ENCODE assay signal across 1 cellular context in the genomic region with DNA sequence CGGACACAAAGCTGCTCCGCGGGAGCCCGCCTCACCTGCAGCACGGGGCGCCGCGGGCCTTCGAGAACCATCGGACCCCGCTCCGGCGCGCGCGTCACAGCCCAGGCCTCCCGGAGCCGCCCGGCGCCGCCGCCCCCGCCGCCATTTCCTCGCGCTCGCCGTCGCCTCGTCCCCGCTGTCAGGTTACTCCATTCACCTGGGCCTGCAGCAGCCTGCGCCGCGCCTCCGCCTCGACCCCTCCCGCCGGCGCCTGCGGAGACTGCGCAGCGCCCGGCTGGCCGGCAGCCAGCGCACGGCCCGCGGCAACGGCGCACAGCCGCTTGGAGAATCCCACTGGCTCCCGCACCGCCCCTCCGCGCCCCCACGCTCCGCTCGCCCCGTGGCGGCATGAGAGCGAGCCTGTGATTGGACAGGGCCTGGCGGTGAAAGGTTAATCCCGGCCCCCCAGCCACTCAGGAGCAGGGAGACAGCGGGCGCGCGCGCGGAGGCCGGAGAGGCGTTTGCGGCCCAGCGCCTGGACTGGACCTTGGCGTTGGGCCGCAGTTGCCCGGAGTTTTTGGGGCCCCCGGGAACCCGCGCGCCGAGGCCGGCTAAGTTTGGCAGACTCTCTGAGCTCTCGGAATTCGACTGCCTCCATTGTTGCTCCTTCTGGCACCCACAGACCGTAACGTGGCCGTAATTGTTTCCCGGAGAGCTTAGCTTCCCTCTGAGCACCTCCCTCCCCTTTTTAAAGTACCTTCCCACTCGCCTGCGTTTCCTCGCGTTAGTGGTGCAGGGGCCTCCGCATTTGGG.
TF ChIP-seq lines count a peak whose summit lies in the region.

A gene with protein sequence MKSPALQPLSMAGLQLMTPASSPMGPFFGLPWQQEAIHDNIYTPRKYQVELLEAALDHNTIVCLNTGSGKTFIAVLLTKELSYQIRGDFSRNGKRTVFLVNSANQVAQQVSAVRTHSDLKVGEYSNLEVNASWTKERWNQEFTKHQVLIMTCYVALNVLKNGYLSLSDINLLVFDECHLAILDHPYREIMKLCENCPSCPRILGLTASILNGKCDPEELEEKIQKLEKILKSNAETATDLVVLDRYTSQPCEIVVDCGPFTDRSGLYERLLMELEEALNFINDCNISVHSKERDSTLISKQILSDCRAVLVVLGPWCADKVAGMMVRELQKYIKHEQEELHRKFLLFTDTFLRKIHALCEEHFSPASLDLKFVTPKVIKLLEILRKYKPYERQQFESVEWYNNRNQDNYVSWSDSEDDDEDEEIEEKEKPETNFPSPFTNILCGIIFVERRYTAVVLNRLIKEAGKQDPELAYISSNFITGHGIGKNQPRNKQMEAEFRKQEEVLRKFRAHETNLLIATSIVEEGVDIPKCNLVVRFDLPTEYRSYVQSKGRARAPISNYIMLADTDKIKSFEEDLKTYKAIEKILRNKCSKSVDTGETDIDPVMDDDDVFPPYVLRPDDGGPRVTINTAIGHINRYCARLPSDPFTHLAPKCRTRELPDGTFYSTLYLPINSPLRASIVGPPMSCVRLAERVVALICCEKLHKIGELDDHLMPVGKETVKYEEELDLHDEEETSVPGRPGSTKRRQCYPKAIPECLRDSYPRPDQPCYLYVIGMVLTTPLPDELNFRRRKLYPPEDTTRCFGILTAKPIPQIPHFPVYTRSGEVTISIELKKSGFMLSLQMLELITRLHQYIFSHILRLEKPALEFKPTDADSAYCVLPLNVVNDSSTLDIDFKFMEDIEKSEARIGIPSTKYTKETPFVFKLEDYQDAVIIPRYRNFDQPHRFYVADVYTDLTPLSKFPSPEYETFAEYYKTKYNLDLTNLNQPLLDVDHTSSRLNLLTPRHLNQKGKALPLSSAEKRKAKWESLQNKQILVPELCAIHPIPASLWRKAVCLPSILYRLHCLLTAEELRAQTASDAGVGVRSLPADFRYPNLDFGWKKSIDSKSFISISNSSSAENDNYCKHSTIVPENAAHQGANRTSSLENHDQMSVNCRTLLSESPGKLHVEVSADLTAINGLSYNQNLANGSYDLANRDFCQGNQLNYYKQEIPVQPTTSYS (N-terminal part only) (minus strand): TSS at position 335 of the 792 bp plus-strand sequence. CDS start 24,071 bp downstream, outside the sequence.

TF ChIP-seq in K562, 482 proteins besides CTCF, POLR2A, EP300 and RAD21 (continued from another document and continues in another):
- TF ChIP-seq, protein P1, sequence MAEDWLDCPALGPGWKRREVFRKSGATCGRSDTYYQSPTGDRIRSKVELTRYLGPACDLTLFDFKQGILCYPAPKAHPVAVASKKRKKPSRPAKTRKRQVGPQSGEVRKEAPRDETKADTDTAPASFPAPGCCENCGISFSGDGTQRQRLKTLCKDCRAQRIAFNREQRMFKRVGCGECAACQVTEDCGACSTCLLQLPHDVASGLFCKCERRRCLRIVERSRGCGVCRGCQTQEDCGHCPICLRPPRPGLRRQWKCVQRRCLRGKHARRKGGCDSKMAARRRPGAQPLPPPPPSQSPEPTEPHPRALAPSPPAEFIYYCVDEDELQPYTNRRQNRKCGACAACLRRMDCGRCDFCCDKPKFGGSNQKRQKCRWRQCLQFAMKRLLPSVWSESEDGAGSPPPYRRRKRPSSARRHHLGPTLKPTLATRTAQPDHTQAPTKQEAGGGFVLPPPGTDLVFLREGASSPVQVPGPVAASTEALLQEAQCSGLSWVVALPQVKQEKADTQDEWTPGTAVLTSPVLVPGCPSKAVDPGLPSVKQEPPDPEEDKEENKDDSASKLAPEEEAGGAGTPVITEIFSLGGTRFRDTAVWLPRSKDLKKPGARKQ (CRISPR knock-in tag; IDR thresholded peaks at IDR 0.05), result no peak
- TF ChIP-seq PML (IDR thresholded peaks at IDR 0.05; ENCODE audit: low read length) (no peak), PRMT5 (CRISPR knock-in tag; IDR thresholded peaks at IDR 0.05) (no peak), MIER1 (IDR thresholded peaks at IDR 0.05; ENCODE audit: low read depth) (no peak), MTA2 (IDR thresholded peaks at IDR 0.05; ENCODE audit: low read depth) (no peak), MBD2 (IDR thresholded peaks at IDR 0.05; ENCODE audit: borderline replicate concordance, low read depth) (peak; percentile 86), ZNF766 (CRISPR knock-in tag; conservative IDR thresholded peaks at IDR 0.05) (no peak), ADNP (tag; IDR thresholded peaks at IDR 0.05) (no peak), ATF1 (CRISPR knock-in tag; IDR thresholded peaks at IDR 0.05) (no peak), ATF1 (tag; IDR thresholded peaks at IDR 0.05) (peak; percentile 68), BRCA1 (IDR thresholded peaks at IDR 0.05) (no peak), BRCA1 (CRISPR knock-in tag; IDR thresholded peaks at IDR 0.05) (no peak), XRCC5 (IDR thresholded peaks at IDR 0.05; ENCODE audit: low read depth, low read length) (no peak), POLR2H (tag; IDR thresholded peaks at IDR 0.05; ENCODE audit: low read depth) (0 out of 2 replicates have a peak, but pooled peaks have one; percentile 55), ZNF384 (IDR thresholded peaks at IDR 0.05; ENCODE audit: low read depth, low read length) (no peak), ETV5 (CRISPR knock-in tag; IDR thresholded peaks at IDR 0.05; ENCODE audit: low read depth) (no peak), HDAC2 (IDR thresholded peaks at IDR 0.05) (no peak), SUPT5H (IDR thresholded peaks at IDR 0.05) (peak; percentile 55), C11orf30 (IDR thresholded peaks at IDR 0.05; ENCODE audit: low read depth) (no peak), HNRNPK (IDR thresholded peaks at IDR 0.05; ENCODE audit: low read depth, low read length, poor library complexity, severe bottlenecking) (peak; percentile 100), STAT5A (IDR thresholded peaks at IDR 0.05; ENCODE audit: borderline replicate concordance, low read length) (no peak), TCF7 (IDR thresholded peaks at IDR 0.05; ENCODE audit: borderline replicate concordance) (no peak), MCM2 (IDR thresholded peaks at IDR 0.05; ENCODE audit: low read depth) (no peak), HIVEP1 (CRISPR knock-in tag; IDR thresholded peaks at IDR 0.05) (no peak), RBBP5 (IDR thresholded peaks at IDR 0.05; ENCODE audit: borderline replicate concordance, insufficient read depth, low read length, poor library complexity, severe bottlenecking) (peak; percentile 77), SP1 (CRISPR knock-in tag; IDR thresholded peaks at IDR 0.05) (no peak), LEF1 (IDR thresholded peaks at IDR 0.05) (no peak), HMG20B (CRISPR knock-in tag; IDR thresholded peaks at IDR 0.05) (no peak), ZKSCAN1 (IDR thresholded peaks at IDR 0.05; ENCODE audit: low read depth, low read length) (no peak), MAZ (CRISPR knock-in tag; conservative IDR thresholded peaks at IDR 0.05 in 1 of 2, IDR thresholded peaks at IDR 0.05 in 1 of 2) (peak; percentile 97 to 98)
- TF ChIP-seq, protein P2, sequence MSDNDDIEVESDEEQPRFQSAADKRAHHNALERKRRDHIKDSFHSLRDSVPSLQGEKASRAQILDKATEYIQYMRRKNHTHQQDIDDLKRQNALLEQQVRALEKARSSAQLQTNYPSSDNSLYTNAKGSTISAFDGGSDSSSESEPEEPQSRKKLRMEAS (CRISPR knock-in tag; IDR thresholded peaks at IDR 0.05), result no peak
- TF ChIP-seq, protein P3, sequence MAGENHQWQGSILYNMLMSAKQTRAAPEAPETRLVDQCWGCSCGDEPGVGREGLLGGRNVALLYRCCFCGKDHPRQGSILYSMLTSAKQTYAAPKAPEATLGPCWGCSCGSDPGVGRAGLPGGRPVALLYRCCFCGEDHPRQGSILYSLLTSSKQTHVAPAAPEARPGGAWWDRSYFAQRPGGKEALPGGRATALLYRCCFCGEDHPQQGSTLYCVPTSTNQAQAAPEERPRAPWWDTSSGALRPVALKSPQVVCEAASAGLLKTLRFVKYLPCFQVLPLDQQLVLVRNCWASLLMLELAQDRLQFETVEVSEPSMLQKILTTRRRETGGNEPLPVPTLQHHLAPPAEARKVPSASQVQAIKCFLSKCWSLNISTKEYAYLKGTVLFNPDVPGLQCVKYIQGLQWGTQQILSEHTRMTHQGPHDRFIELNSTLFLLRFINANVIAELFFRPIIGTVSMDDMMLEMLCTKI (IDR thresholded peaks at IDR 0.05; ENCODE audit: partially characterized antibody), result no peak
- TF ChIP-seq, protein P4, sequence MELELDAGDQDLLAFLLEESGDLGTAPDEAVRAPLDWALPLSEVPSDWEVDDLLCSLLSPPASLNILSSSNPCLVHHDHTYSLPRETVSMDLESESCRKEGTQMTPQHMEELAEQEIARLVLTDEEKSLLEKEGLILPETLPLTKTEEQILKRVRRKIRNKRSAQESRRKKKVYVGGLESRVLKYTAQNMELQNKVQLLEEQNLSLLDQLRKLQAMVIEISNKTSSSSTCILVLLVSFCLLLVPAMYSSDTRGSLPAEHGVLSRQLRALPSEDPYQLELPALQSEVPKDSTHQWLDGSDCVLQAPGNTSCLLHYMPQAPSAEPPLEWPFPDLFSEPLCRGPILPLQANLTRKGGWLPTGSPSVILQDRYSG (tag; conservative IDR thresholded peaks at IDR 0.05; ENCODE audit: low read depth), result no peak
- TF ChIP-seq, protein P5, sequence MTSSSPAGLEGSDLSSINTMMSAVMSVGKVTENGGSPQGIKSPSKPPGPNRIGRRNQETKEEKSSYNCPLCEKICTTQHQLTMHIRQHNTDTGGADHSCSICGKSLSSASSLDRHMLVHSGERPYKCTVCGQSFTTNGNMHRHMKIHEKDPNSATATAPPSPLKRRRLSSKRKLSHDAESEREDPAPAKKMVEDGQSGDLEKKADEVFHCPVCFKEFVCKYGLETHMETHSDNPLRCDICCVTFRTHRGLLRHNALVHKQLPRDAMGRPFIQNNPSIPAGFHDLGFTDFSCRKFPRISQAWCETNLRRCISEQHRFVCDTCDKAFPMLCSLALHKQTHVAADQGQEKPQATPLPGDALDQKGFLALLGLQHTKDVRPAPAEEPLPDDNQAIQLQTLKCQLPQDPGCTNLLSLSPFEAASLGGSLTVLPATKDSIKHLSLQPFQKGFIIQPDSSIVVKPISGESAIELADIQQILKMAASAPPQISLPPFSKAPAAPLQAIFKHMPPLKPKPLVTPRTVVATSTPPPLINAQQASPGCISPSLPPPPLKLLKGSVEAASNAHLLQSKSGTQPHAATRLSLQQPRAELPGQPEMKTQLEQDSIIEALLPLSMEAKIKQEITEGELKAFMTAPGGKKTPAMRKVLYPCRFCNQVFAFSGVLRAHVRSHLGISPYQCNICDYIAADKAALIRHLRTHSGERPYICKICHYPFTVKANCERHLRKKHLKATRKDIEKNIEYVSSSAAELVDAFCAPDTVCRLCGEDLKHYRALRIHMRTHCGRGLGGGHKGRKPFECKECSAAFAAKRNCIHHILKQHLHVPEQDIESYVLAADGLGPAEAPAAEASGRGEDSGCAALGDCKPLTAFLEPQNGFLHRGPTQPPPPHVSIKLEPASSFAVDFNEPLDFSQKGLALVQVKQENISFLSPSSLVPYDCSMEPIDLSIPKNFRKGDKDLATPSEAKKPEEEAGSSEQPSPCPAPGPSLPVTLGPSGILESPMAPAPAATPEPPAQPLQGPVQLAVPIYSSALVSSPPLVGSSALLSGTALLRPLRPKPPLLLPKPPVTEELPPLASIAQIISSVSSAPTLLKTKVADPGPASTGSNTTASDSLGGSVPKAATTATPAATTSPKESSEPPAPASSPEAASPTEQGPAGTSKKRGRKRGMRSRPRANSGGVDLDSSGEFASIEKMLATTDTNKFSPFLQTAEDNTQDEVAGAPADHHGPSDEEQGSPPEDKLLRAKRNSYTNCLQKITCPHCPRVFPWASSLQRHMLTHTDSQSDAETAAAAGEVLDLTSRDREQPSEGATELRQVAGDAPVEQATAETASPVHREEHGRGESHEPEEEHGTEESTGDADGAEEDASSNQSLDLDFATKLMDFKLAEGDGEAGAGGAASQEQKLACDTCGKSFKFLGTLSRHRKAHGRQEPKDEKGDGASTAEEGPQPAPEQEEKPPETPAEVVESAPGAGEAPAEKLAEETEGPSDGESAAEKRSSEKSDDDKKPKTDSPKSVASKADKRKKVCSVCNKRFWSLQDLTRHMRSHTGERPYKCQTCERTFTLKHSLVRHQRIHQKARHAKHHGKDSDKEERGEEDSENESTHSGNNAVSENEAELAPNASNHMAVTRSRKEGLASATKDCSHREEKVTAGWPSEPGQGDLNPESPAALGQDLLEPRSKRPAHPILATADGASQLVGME (CRISPR knock-in tag; IDR thresholded peaks at IDR 0.05), result no peak
- TF ChIP-seq, protein P6, sequence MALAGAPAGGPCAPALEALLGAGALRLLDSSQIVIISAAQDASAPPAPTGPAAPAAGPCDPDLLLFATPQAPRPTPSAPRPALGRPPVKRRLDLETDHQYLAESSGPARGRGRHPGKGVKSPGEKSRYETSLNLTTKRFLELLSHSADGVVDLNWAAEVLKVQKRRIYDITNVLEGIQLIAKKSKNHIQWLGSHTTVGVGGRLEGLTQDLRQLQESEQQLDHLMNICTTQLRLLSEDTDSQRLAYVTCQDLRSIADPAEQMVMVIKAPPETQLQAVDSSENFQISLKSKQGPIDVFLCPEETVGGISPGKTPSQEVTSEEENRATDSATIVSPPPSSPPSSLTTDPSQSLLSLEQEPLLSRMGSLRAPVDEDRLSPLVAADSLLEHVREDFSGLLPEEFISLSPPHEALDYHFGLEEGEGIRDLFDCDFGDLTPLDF (CRISPR knock-in tag; IDR thresholded peaks at IDR 0.05), result no peak
- TF ChIP-seq, protein P7, sequence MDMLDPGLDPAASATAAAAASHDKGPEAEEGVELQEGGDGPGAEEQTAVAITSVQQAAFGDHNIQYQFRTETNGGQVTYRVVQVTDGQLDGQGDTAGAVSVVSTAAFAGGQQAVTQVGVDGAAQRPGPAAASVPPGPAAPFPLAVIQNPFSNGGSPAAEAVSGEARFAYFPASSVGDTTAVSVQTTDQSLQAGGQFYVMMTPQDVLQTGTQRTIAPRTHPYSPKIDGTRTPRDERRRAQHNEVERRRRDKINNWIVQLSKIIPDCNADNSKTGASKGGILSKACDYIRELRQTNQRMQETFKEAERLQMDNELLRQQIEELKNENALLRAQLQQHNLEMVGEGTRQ (CRISPR knock-in tag; IDR thresholded peaks at IDR 0.05), result no peak
- TF ChIP-seq, protein P8, sequence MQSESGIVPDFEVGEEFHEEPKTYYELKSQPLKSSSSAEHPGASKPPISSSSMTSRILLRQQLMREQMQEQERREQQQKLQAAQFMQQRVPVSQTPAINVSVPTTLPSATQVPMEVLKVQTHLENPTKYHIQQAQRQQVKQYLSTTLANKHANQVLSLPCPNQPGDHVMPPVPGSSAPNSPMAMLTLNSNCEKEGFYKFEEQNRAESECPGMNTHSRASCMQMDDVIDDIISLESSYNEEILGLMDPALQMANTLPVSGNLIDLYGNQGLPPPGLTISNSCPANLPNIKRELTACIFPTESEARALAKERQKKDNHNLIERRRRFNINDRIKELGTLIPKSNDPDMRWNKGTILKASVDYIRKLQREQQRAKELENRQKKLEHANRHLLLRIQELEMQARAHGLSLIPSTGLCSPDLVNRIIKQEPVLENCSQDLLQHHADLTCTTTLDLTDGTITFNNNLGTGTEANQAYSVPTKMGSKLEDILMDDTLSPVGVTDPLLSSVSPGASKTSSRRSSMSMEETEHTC (IDR thresholded peaks at IDR 0.05), result no peak
- TF ChIP-seq, protein P9, sequence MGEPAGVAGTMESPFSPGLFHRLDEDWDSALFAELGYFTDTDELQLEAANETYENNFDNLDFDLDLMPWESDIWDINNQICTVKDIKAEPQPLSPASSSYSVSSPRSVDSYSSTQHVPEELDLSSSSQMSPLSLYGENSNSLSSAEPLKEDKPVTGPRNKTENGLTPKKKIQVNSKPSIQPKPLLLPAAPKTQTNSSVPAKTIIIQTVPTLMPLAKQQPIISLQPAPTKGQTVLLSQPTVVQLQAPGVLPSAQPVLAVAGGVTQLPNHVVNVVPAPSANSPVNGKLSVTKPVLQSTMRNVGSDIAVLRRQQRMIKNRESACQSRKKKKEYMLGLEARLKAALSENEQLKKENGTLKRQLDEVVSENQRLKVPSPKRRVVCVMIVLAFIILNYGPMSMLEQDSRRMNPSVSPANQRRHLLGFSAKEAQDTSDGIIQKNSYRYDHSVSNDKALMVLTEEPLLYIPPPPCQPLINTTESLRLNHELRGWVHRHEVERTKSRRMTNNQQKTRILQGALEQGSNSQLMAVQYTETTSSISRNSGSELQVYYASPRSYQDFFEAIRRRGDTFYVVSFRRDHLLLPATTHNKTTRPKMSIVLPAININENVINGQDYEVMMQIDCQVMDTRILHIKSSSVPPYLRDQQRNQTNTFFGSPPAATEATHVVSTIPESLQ (CRISPR knock-in tag; IDR thresholded peaks at IDR 0.05), result no peak
